In the genomic region with DNA sequence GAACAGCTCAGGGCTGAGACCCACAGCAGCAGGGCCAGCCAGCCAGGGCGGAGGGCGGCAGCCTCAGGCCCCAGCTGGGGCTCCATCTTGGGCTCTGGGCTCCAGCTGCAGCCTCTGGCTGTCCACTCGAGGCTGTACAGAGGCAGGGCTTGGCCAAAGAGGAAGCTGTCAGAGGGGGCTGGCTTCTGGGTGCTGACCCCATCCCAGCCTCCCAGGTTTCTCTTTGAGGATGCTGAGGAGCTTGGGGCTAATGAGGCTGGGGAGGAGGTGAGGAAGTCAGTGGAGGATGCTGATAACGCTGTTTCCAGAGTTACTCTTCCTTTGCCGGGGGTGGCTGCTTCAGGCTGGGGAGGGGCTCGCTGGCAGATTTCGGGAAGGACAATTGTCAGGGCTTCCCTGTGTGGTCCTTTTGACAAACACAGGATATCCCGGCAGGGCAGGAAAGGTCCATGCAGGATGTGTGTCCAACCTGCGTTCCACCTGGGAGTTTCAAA, we compare ENCODE assay signal across 22 cellular contexts. TPM values are rescaled to one million over a fixed set of nuclear protein-coding genes. Genes with fewer than 3 reads are reported as not detected.
DNase-seq lines count a peak whose midpoint lies in the region; TF ChIP-seq lines count a peak whose summit lies in the region.
"Had no signal": no experiment of that assay in that cellular context is flagged by ENCODE, and none has a peak within 500 bp of the region (broad histone marks: within the 10 kb centered on the region; RNA-seq: fewer than 3 reads in every experiment).

A gene with protein sequence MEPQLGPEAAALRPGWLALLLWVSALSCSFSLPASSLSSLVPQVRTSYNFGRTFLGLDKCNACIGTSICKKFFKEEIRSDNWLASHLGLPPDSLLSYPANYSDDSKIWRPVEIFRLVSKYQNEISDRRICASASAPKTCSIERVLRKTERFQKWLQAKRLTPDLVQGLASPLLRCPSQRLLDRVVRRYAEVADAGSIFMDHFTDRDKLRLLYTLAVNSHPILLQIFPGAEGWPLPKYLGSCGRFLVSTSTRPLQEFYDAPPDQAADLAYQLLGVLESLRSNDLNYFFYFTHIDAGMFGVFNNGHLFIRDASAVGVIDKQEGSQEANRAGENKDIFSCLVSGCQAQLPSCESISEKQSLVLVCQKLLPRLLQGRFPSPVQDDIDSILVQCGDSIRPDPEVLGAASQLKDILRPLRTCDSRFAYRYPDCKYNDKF (minus strand): TSS at position 136 of the 494 bp plus-strand sequence. CDS start 50 bp downstream, at position 86.

- DNase-seq in coronary artery (ENCODE audit: low spot score) (no peak), cardiac septum (ENCODE audit: low spot score) (peak; percentile 80), tibial nerve (ENCODE audit: low spot score in 2 of 2) (no peak), endodermal cell (no peak), chondrocyte (ENCODE audit: low spot score) (no peak), KBM-7 (no peak), erythroblast (lab: John Stamatoyannopoulos, UW) (no peak)
- DNase-seq: activated CD4-positive, alpha-beta T cell treated with anti-CD3 and anti-CD28 coated beads, Interleukin-2, amount 50 U/mL, for 4 hours; activated naive CD4-positive, alpha-beta T cell treated with anti-CD3 and anti-CD28 coated beads for 36 hours; cortex of kidney; DMS79 treated with DMSO at 0.1 percent for 48 hours; glutamatergic neuron; midbrain; NCI-H1105; NCI-H69; SIG-M5; T-helper 17 cell; testis had no signal

- H3K9me3 Mint-ChIP-seq in endodermal cell (peaks cover 45% of the 10 kb centered on the region), chondrocyte (ENCODE audit: low read depth) (peaks cover 16% of the 10 kb centered on the region)
- H3K9me3 Mint-ChIP-seq: activated naive CD4-positive, alpha-beta T cell treated with anti-CD3 and anti-CD28 coated beads for 36 hours had no signal

- H3K27ac ChIP-seq in coronary artery (peak within 1 kb of the TSS in 1 of 2 donors; percentile 6), mesodermal cell (ENCODE audit: low read depth, low read length, severe bottlenecking) (no peak within 1 kb of the TSS), tibial nerve (peak within 1 kb of the TSS in 1 of 4 donors; percentile 15), endodermal cell (ENCODE audit: low read depth, low read length) (no peak within 1 kb of the TSS)
- H3K27ac ChIP-seq: testis had no signal

- TF ChIP-seq POLR2A in tibial nerve (IDR thresholded peaks at IDR 0.05): no peak
- no peak for TF ChIP-seq POLR2A in erythroblast (IDR thresholded peaks at IDR 0.05; ENCODE audit: low read length)

- H3K27me3 ChIP-seq in tibial nerve (peaks cover 0 to 21% of the 10 kb centered on the region in 2 donors), endodermal cell (ENCODE audit: control insufficient read depth, insufficient read depth, low read length, poor library complexity, severe bottlenecking) (no peaks in the 10 kb centered on the region)
- H3K27me3 ChIP-seq: testis had no signal

- H3K27me3 Mint-ChIP-seq in endodermal cell (ENCODE audit: insufficient read depth) (no peaks in the 10 kb centered on the region), chondrocyte (ENCODE audit: low read depth) (peaks cover 12% of the 10 kb centered on the region)

- H3K4me3 ChIP-seq in coronary artery: peak within 1 kb of the TSS; percentile 11
- peak within 1 kb of the TSS; percentile 3 for H3K4me3 ChIP-seq in mesodermal cell (ENCODE audit: extremely low read depth, insufficient read depth, low read length, poor library complexity, severe bottlenecking)
- peak within 1 kb of the TSS in 1 of 4 donors; percentile 22 for H3K4me3 ChIP-seq in tibial nerve
- H3K4me3 ChIP-seq in endodermal cell (ENCODE audit: low read length): no peak within 1 kb of the TSS
- H3K4me3 ChIP-seq: HAP-1, testis had no signal

- H3K4me1 Mint-ChIP-seq in endodermal cell: peaks cover 9% of the 10 kb centered on the region
- H3K4me1 Mint-ChIP-seq in chondrocyte (ENCODE audit: low read depth): peaks cover 10% of the 10 kb centered on the region
- H3K4me1 Mint-ChIP-seq: neural crest cell had no signal

- no peak within 1 kb of the TSS for H3K4me3 Mint-ChIP-seq in endodermal cell
- no peak within 1 kb of the TSS for H3K4me3 Mint-ChIP-seq in chondrocyte (ENCODE audit: unreplicated experiment)
- H3K4me3 Mint-ChIP-seq: activated naive CD4-positive, alpha-beta T cell treated with anti-CD3 and anti-CD28 coated beads for 36 hours; neural crest cell; T-helper 17 cell had no signal

- intact Hi-C loops in cardiac septum (cut with DNase I): no loop called here

- in situ Hi-C loops in KBM-7 (cut with MboI; ENCODE audit: low pct_unique_long_range_greater_than_20kb, low sequenced_read_pairs): no loop called here

- no peaks in the 10 kb centered on the region for H3K9me3 ChIP-seq in mesodermal cell (ENCODE audit: control insufficient read depth, low read length)
- H3K9me3 ChIP-seq in tibial nerve: peaks cover 0 to 7% (median 0%) of the 10 kb centered on the region in 4 donors
- no peaks in the 10 kb centered on the region for H3K9me3 ChIP-seq in endodermal cell (ENCODE audit: control insufficient read depth, low read length)
- H3K9me3 ChIP-seq: HAP-1, testis had no signal

- TF ChIP-seq CTCF in coronary artery (IDR thresholded peaks at IDR 0.05): no peak
- no peak for TF ChIP-seq CTCF in tibial nerve (IDR thresholded peaks at IDR 0.05)
- no peak for TF ChIP-seq CTCF in endodermal cell (conservative IDR thresholded peaks at IDR 0.05)
- TF ChIP-seq CTCF in chondrocyte (IDR thresholded peaks at IDR 0.05): no peak

- no peak within 1 kb of the TSS for H3K27ac Mint-ChIP-seq in endodermal cell
- no peak within 1 kb of the TSS for H3K27ac Mint-ChIP-seq in chondrocyte (ENCODE audit: unreplicated experiment)
- H3K27ac Mint-ChIP-seq: activated naive CD4-positive, alpha-beta T cell treated with anti-CD3 and anti-CD28 coated beads for 36 hours; T-helper 17 cell had no signal

- H3K36me3 Mint-ChIP-seq in endodermal cell (ENCODE audit: low read depth) (no peaks in the 10 kb centered on the region), chondrocyte (ENCODE audit: low read depth) (no peaks in the 10 kb centered on the region)

- no peak within 1 kb of the TSS for H3K9ac ChIP-seq in endodermal cell (ENCODE audit: extremely low read depth, low read length, poor library complexity, severe bottlenecking)

- peak in 1 of 2 donors; percentile 18 for TF ChIP-seq EP300 in tibial nerve (IDR thresholded peaks at IDR 0.05)

- H3K36me3 ChIP-seq in mesodermal cell (ENCODE audit: control insufficient read depth, insufficient read depth, low read length) (no peaks in the 10 kb centered on the region), tibial nerve (no peaks in the 10 kb centered on the region), endodermal cell (ENCODE audit: control insufficient read depth, insufficient read depth, low read length) (no peaks in the 10 kb centered on the region)
- H3K36me3 ChIP-seq: HAP-1 had no signal

- 78 to 81% methylated on average over 3 to 4 of the region's 9 CpGs for WGBS in mesodermal cell (ENCODE audit: insufficient coverage in 2 of 2), 2 experiments
- 63 to 71% methylated on average over 7 to 9 of the region's 9 CpGs for WGBS in tibial nerve, 2 donors
- 86 to 93% methylated on average over 1 to 9 of the region's 9 CpGs for WGBS in endodermal cell (ENCODE audit: insufficient coverage in 1 of 2, insufficient read length in 1 of 2), 2 experiments

- H3K4me1 ChIP-seq in mesodermal cell (ENCODE audit: control insufficient read depth, insufficient read depth, low read length, poor library complexity, severe bottlenecking): no peaks in the 10 kb centered on the region
- no peaks in the 10 kb centered on the region for H3K4me1 ChIP-seq in tibial nerve
- H3K4me1 ChIP-seq in endodermal cell (ENCODE audit: control insufficient read depth, insufficient read depth, low read length): no peaks in the 10 kb centered on the region
- H3K4me1 ChIP-seq: HAP-1, testis had no signal

RNA-seq across cellular contexts. Expression of the gene that starts here (rescaled TPM):
- total RNA-seq in cardiac septum (14.0 TPM), tibial nerve (10 to 100 TPM; 12.3 to 40.2 (median 29.9) TPM), endodermal cell (not detected), chondrocyte (not detected in 3 replicates)
- polyA plus RNA-seq in mesodermal cell (2013, experiment 1 of 2): 21.3 TPM
- 15.1 TPM for polyA plus RNA-seq in mesodermal cell (2013, experiment 2 of 2)
- polyA plus RNA-seq in endodermal cell (2013, experiment 1 of 2): not detected
- not detected for polyA plus RNA-seq in endodermal cell (2013, experiment 2 of 2)
- total RNA-seq: activated naive CD4-positive, alpha-beta T cell treated with anti-CD3 and anti-CD28 coated beads for 36 hours; epithelial cell of proximal tubule; neural crest cell; T-helper 17 cell had no signal

Comparison
In these comparisons a context has a peak if more than half of its experiments do, and no peak if none do; other contexts are left out.
1. RNA of the gene that starts here (total RNA-seq): 12.3 to 40.2 TPM in tibial nerve and 14.0 TPM in cardiac septum (single experiment); not detected in endodermal cell and not detected in chondrocyte; every median in the first group is over 10 times any median in the second.